ENCODE assay signal across 17 cellular contexts in genomic region chr17:17156511-17156910, GRCh38. TPM values are rescaled to one million over a fixed set of nuclear protein-coding genes. Genes with fewer than 3 reads are reported as not detected.
A peak's percentile ranks its signal among the peaks of the same experiment; 100 is the strongest.
DNase-seq lines count a peak whose midpoint lies in the region; TF ChIP-seq lines count a peak whose summit lies in the region.
"Had no signal": no experiment of that assay in that cellular context is flagged by ENCODE, and none has a peak within 500 bp of the region (broad histone marks: within the 10 kb centered on the region; RNA-seq: fewer than 3 reads in every experiment).

No MANE protein-coding gene starts in this region.

- H3K14ac ChIP-seq in mesenchymal stem cell (ENCODE audit: low read length in 2 of 2), result no peak overlapping the region

- H2BK120ac ChIP-seq in mesenchymal stem cell (ENCODE audit: low read depth, low read length), result no peak overlapping the region

- H3K27ac ChIP-seq in mesenchymal stem cell (ENCODE audit: low read length, poor library complexity, severe bottlenecking) (peak overlapping the region; percentile 62), caudate nucleus (ENCODE audit: low read depth, low read length) (no peak overlapping the region)
- H3K27ac ChIP-seq: coronary artery, left lung, SJSA1 had no signal

- H3K9me3 ChIP-seq in mesenchymal stem cell (ENCODE audit: control insufficient read depth, low read length), result no peaks in the 10 kb centered on the region
- H3K9me3 ChIP-seq: BE2C, left lung, SJSA1 had no signal

- no peak overlapping the region for H2AK5ac ChIP-seq in mesenchymal stem cell (ENCODE audit: low read length, severe bottlenecking)

- H4K8ac ChIP-seq in mesenchymal stem cell (ENCODE audit: low read length), result no peak overlapping the region

- H3K9me3 Mint-ChIP-seq in HFFc6 (no peaks in the 10 kb centered on the region), chondrocyte (ENCODE audit: low read depth) (no peaks in the 10 kb centered on the region)
- H3K9me3 Mint-ChIP-seq: activated T-cell treated with anti-CD3 and anti-CD28 coated beads, Interleukin-2, amount 50 U/mL, for 4 hours had no signal

- H3K36me3 Mint-ChIP-seq in HFFc6 (ENCODE audit: low read depth) (peaks cover 50% of the 10 kb centered on the region), chondrocyte (ENCODE audit: low read depth) (peaks cover 48% of the 10 kb centered on the region)

- H4K91ac ChIP-seq in mesenchymal stem cell (ENCODE audit: low read length), result no peak overlapping the region

- no peak overlapping the region for H2BK15ac ChIP-seq in mesenchymal stem cell (ENCODE audit: low read depth, poor library complexity, severe bottlenecking)

- H3K27ac Mint-ChIP-seq in HFFc6 (peak overlapping the region; percentile 87), chondrocyte (ENCODE audit: unreplicated experiment) (peak overlapping the region; percentile 4)

- peaks cover 73 to 85% of the 10 kb centered on the region in 2 experiments for H3K36me3 ChIP-seq in mesenchymal stem cell (ENCODE audit: control insufficient read depth in 1 of 2, insufficient read depth in 2 of 2, low read depth in 1 of 2, low read length in 2 of 2)

- peaks cover 60% of the 10 kb centered on the region for H3K4me1 Mint-ChIP-seq in HFFc6 (ENCODE audit: low read depth)
- H3K4me1 Mint-ChIP-seq in chondrocyte (ENCODE audit: low read depth), result peaks cover 23% of the 10 kb centered on the region

- TF ChIP-seq CTCF in HFFc6 (IDR thresholded peaks at IDR 0.05) (no peak), chondrocyte (IDR thresholded peaks at IDR 0.05) (no peak)

- H3K4me3 ChIP-seq in mesenchymal stem cell (ENCODE audit: insufficient read depth in 1 of 2, low read depth in 1 of 2, low read length in 2 of 2), result peak overlapping the region in 1 of 2 experiments; percentile 28
- H3K4me3 ChIP-seq: coronary artery, K562, left lung, SJSA1 had no signal

- no peak overlapping the region for H3K4ac ChIP-seq in mesenchymal stem cell (ENCODE audit: low read depth in 1 of 2, low read length in 2 of 2)

- no peak overlapping the region for H3K18ac ChIP-seq in mesenchymal stem cell (ENCODE audit: low read depth in 1 of 2, low read length in 2 of 2)

- H3K23ac ChIP-seq in mesenchymal stem cell (ENCODE audit: low read length in 2 of 2), result no peak overlapping the region

- peaks cover 40% of the 10 kb centered on the region for H3K4me1 ChIP-seq in mesenchymal stem cell (ENCODE audit: control insufficient read depth, insufficient read depth, low read depth, low read length)
- H3K4me1 ChIP-seq: BE2C had no signal

- no peak overlapping the region for H2AFZ ChIP-seq in mesenchymal stem cell (ENCODE audit: low read depth, low read length)

- H3K4me2 ChIP-seq in mesenchymal stem cell (ENCODE audit: low read length, poor library complexity, severe bottlenecking), result no peak overlapping the region

- H3K4me3 Mint-ChIP-seq in HFFc6 (peak overlapping the region; percentile 60), chondrocyte (ENCODE audit: unreplicated experiment) (no peak overlapping the region)
- H3K4me3 Mint-ChIP-seq: activated T-cell treated with anti-CD3 and anti-CD28 coated beads, Interleukin-2, amount 50 U/mL, for 4 hours had no signal

- 86% methylated on average over 10 of the region's 10 CpGs for WGBS in mesenchymal stem cell

- H2BK12ac ChIP-seq in mesenchymal stem cell (ENCODE audit: low read length in 2 of 2), result no peak overlapping the region

- peaks cover 31% of the 10 kb centered on the region for H3K79me1 ChIP-seq in mesenchymal stem cell (replicated peaks; ENCODE audit: low read length, poor library complexity, severe bottlenecking)

- no peak overlapping the region for H2BK5ac ChIP-seq in mesenchymal stem cell (ENCODE audit: low read depth, low read length, poor library complexity, severe bottlenecking)

- no peaks in the 10 kb centered on the region for H3K27me3 ChIP-seq in mesenchymal stem cell (ENCODE audit: control insufficient read depth in 1 of 2, insufficient read depth in 1 of 2, low read length in 2 of 2)
- H3K27me3 ChIP-seq: BE2C, left lung, SJSA1 had no signal

- H3K9ac ChIP-seq in mesenchymal stem cell (ENCODE audit: low read length), result peak overlapping the region; percentile 72

- DNase-seq in AG08396 (ENCODE audit: low spot score) (peak; percentile 52), HFFc6 (peak; percentile 24), chondrocyte (ENCODE audit: low spot score) (no peak), mesenchymal stem cell (no peak), NCI-H524 (lab: John Stamatoyannopoulos, UW) (no peak), MV-4-11 (lab: John Stamatoyannopoulos, UW) (no peak), 8988T (no peak), caudate nucleus (lab: John Stamatoyannopoulos, UW) (no peak)
- DNase-seq: activated CD4-positive, alpha-beta T cell treated with anti-CD3 and anti-CD28 coated beads, Interleukin-2, amount 50 U/mL, for 48 hours; activated T-cell treated with anti-CD3 and anti-CD28 coated beads, Interleukin-2, amount 50 U/mL, for 4 hours; BE2C; NCI-H1105 treated with DMSO at 0.1 percent for 48 hours; stimulated activated CD4-positive, alpha-beta T cell treated with anti-CD3 and anti-CD28 coated beads, Interleukin-12 subunit alpha, Interleukin-12 subunit beta, amount 100 ng/mL, for 4 hours had no signal

- peaks cover 11% of the 10 kb centered on the region for H3K27me3 Mint-ChIP-seq in HFFc6 (ENCODE audit: insufficient read depth)
- H3K27me3 Mint-ChIP-seq in chondrocyte (ENCODE audit: low read depth), result no peaks in the 10 kb centered on the region

RNA-seq across cellular contexts. Expression of gene PLD6, which starts 49.6 kb away (rescaled TPM):
- total RNA-seq in HFFc6 (2021; fragmentation: NEBNext Ultra II Directional; extraction: Animal tissue kit (Norgen Biotek cat#: 25700)), result 1 to 10 TPM; 1.7 to 3.6 (median 2.3) TPM
- total RNA-seq in chondrocyte, result 0.55 to 0.68 TPM (median 0.64 TPM) in 3 replicates
- polyA plus RNA-seq in mesenchymal stem cell (2013, experiment 1 of 2), result 0.11 TPM
- polyA plus RNA-seq in mesenchymal stem cell (2013, experiment 2 of 2), result 0.05 TPM

Comparison
In these comparisons a context has a peak if more than half of its experiments do, and no peak if none do; other contexts are left out.
1. DNase-seq: peak in AG08396 (single experiment) and HFFc6 (single experiment); none in chondrocyte (single experiment), mesenchymal stem cell (single experiment), NCI-H524 (0 of 2), MV-4-11 (single experiment), 8988T (single experiment) and caudate nucleus (0 of 61).